In the genomic region with DNA sequence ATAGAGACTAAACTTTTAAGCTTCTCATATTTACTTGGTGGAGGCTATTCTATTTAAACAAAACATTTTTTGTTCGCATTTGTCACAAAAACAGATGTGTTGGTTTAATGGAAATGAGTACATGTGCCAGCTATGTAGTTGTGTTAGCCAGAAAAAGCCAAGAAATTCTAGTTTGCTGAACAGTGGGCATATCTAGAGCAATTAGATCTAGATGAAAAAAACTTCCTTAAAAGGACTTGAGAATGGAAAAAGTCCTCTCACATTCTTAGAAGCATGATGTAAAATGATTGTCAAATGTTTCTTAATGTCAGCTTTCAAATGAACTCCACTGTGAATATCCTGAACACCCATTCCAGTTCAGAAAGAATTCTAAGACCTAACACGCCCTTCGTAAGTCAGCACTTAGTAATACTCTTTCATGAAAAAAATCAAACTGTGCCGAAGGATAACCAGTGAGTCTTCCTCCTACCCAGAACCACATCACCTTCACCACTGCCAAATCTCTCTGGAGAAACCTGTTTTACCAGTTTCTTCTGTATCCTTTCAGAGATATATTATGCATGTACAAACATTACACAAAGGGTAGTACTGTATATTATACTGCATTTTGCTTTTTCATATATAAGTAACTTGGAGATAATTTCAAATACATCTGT, we compare ENCODE assay signal across 15 cellular contexts. TPM values are rescaled to one million over a fixed set of nuclear protein-coding genes. Genes with fewer than 3 reads are reported as not detected.
DNase-seq lines count a peak whose midpoint lies in the region; TF ChIP-seq lines count a peak whose summit lies in the region.
"Had no signal": no experiment of that assay in that cellular context is flagged by ENCODE, and none has a peak within 500 bp of the region (broad histone marks: within the 10 kb centered on the region; RNA-seq: fewer than 3 reads in every experiment).

No MANE protein-coding gene starts in this region.

- H3K9ac ChIP-seq in mesenchymal stem cell (ENCODE audit: low read length): peak overlapping the region; percentile 41

- H3K4me2 ChIP-seq in mesenchymal stem cell (ENCODE audit: low read length, poor library complexity, severe bottlenecking): no peak overlapping the region

- no peak overlapping the region for H2AK5ac ChIP-seq in mesenchymal stem cell (ENCODE audit: low read length, severe bottlenecking)

- no peak overlapping the region for H4K8ac ChIP-seq in mesenchymal stem cell (ENCODE audit: low read length)

- no peak overlapping the region for H2BK15ac ChIP-seq in mesenchymal stem cell (ENCODE audit: low read depth, poor library complexity, severe bottlenecking)

- H3K9me3 ChIP-seq in mesenchymal stem cell (ENCODE audit: control insufficient read depth, low read length): no peaks in the 10 kb centered on the region
- H3K9me3 ChIP-seq in HAP-1: no peaks in the 10 kb centered on the region

- H3K36me3 ChIP-seq in mesenchymal stem cell (ENCODE audit: control insufficient read depth in 1 of 2, insufficient read depth in 2 of 2, low read depth in 1 of 2, low read length in 2 of 2) (no peaks in the 10 kb centered on the region), HAP-1 (replicated peaks) (peaks cover 6% of the 10 kb centered on the region; the same call in 1 of the 2 replicates)

- no peak overlapping the region for H3K18ac ChIP-seq in mesenchymal stem cell (ENCODE audit: low read depth in 1 of 2, low read length in 2 of 2)

- H3K4me3 ChIP-seq in AG10803 (ENCODE audit: low read length) (no peak overlapping the region), mesenchymal stem cell (ENCODE audit: insufficient read depth in 1 of 2, low read depth in 1 of 2, low read length in 2 of 2) (no peak overlapping the region), HAP-1 (no peak overlapping the region)

- H2BK12ac ChIP-seq in mesenchymal stem cell (ENCODE audit: low read length in 2 of 2): no peak overlapping the region

- no peak overlapping the region for H3K27ac ChIP-seq in mesenchymal stem cell (ENCODE audit: low read length, poor library complexity, severe bottlenecking)
- H3K27ac ChIP-seq: C4-2B had no signal

- DNase-seq in AG10803 (ENCODE audit: low read depth): peak; percentile 39
- DNase-seq in LHCN-M2 (ENCODE audit: low read depth): peak; percentile 56
- DNase-seq in astrocyte of the hippocampus (ENCODE audit: low read depth, low spot score): peak; percentile 1
- DNase-seq in mesenchymal stem cell: no peak
- no peak for DNase-seq in epidermal melanocyte (ENCODE audit: insufficient read length, low spot score)
- no peak for DNase-seq in HAP-1 (ENCODE audit: low spot score in 2 of 2)
- DNase-seq in middle frontal gyrus (ENCODE audit: extremely low spot score, low spot score): no peak
- DNase-seq in nucleus accumbens (lab: John Stamatoyannopoulos, UW): no peak
- DNase-seq: activated CD4-positive, alpha-beta T cell treated with anti-CD3 and anti-CD28 coated beads, Interleukin-2, amount 50 U/mL, for 48 hours; activated gamma-delta T cell; naive thymus-derived CD8-positive, alpha-beta T cell; NCI-H1092 treated with DMSO at 0.1 percent for 48 hours; stimulated activated CD4-positive, alpha-beta T cell treated with anti-CD3 and anti-CD28 coated beads, Interleukin-12 subunit alpha, Interleukin-12 subunit beta, amount 100 ng/mL, for 4 hours; T-helper 1 cell had no signal

- in situ Hi-C loops in HAP-1 (cut with MboI; ENCODE audit: low sequenced_read_pairs): no loop called here

- TF ChIP-seq CTCF in AG10803 (conservative IDR thresholded peaks at IDR 0.05; ENCODE audit: low read length): no peak

- no peak overlapping the region for H2BK5ac ChIP-seq in mesenchymal stem cell (ENCODE audit: low read depth, low read length, poor library complexity, severe bottlenecking)

- H3K27me3 ChIP-seq in mesenchymal stem cell (ENCODE audit: control insufficient read depth in 1 of 2, insufficient read depth in 1 of 2, low read length in 2 of 2) (peaks cover 0 to 21% of the 10 kb centered on the region in 2 experiments), HAP-1 (ENCODE audit: low read depth) (no peaks in the 10 kb centered on the region)

- WGBS in mesenchymal stem cell: 95% methylated on average over 4 of the region's 4 CpGs

- H3K79me1 ChIP-seq in mesenchymal stem cell (replicated peaks; ENCODE audit: low read length, poor library complexity, severe bottlenecking): no peaks in the 10 kb centered on the region

- no peaks in the 10 kb centered on the region for H3K4me1 ChIP-seq in mesenchymal stem cell (ENCODE audit: control insufficient read depth, insufficient read depth, low read depth, low read length)
- H3K4me1 ChIP-seq in HAP-1: no peaks in the 10 kb centered on the region

- no peak overlapping the region for H4K91ac ChIP-seq in mesenchymal stem cell (ENCODE audit: low read length)

- H3K14ac ChIP-seq in mesenchymal stem cell (ENCODE audit: low read length in 2 of 2): no peak overlapping the region

- no peak overlapping the region for H2AFZ ChIP-seq in mesenchymal stem cell (ENCODE audit: low read depth, low read length)

- no peak overlapping the region for H3K4ac ChIP-seq in mesenchymal stem cell (ENCODE audit: low read depth in 1 of 2, low read length in 2 of 2)

- no peak overlapping the region for H2BK120ac ChIP-seq in mesenchymal stem cell (ENCODE audit: low read depth, low read length)

- H3K23ac ChIP-seq in mesenchymal stem cell (ENCODE audit: low read length in 2 of 2): no peak overlapping the region

RNA-seq across cellular contexts. Expression of a gene that starts 28.2 kb away (rescaled TPM):
- 19.6 and 20.6 TPM in 2 replicates for total RNA-seq in LHCN-M2 (2014; rRNA removed)
- polyA plus RNA-seq in LHCN-M2 (2012): 3.9 TPM
- 2.3 TPM for polyA plus RNA-seq in mesenchymal stem cell (2013, experiment 1 of 2)
- polyA plus RNA-seq in mesenchymal stem cell (2013, experiment 2 of 2): 2.1 TPM

Comparison
In these comparisons a context has a peak if more than half of its experiments do, and no peak if none do; other contexts are left out.
1. DNase-seq: peak in AG10803 (single experiment), LHCN-M2 (single experiment) and astrocyte of the hippocampus (single experiment); none in mesenchymal stem cell (single experiment), epidermal melanocyte (single experiment), HAP-1 (0 of 2), middle frontal gyrus (single experiment) and nucleus accumbens (0 of 56).